ENCODE assay signal across 1 cellular context in the genomic region with DNA sequence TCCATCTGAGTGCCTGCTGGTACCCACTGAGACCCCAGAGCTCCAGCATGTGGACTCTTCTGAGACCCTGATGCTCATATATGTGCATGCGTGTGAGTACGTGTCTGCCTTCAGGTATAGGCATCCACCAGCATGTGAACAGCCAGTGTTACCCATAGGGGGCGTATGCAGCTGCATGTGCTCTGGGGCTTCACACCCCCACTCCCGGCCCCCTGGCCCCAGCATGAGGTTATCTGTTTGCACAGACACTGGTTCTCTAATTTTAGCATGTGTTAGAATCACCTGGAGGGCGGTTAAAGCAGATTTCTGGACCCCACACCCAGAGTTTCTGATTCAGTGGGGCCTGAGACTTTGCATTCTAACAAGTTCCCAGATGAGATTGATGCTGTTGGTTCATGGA.
TF ChIP-seq lines count a peak whose summit lies in the region.

No MANE protein-coding gene starts in this region.

TF ChIP-seq in K562, 482 proteins besides CTCF, POLR2A, EP300 and RAD21 (continued from another document and continues in another):
- TF ChIP-seq, protein P1, sequence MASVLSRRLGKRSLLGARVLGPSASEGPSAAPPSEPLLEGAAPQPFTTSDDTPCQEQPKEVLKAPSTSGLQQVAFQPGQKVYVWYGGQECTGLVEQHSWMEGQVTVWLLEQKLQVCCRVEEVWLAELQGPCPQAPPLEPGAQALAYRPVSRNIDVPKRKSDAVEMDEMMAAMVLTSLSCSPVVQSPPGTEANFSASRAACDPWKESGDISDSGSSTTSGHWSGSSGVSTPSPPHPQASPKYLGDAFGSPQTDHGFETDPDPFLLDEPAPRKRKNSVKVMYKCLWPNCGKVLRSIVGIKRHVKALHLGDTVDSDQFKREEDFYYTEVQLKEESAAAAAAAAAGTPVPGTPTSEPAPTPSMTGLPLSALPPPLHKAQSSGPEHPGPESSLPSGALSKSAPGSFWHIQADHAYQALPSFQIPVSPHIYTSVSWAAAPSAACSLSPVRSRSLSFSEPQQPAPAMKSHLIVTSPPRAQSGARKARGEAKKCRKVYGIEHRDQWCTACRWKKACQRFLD (CRISPR knock-in tag; IDR thresholded peaks at IDR 0.05): no peak
- TF ChIP-seq ZNF766 (CRISPR knock-in tag; conservative IDR thresholded peaks at IDR 0.05): no peak
- TF ChIP-seq ZNF232 (CRISPR knock-in tag; IDR thresholded peaks at IDR 0.05): no peak
- TF ChIP-seq ZNF644 (tag; IDR thresholded peaks at IDR 0.05; ENCODE audit: low read depth): no peak
- TF ChIP-seq CEBPB (tag; IDR thresholded peaks at IDR 0.05): no peak
- TF ChIP-seq, protein P2, sequence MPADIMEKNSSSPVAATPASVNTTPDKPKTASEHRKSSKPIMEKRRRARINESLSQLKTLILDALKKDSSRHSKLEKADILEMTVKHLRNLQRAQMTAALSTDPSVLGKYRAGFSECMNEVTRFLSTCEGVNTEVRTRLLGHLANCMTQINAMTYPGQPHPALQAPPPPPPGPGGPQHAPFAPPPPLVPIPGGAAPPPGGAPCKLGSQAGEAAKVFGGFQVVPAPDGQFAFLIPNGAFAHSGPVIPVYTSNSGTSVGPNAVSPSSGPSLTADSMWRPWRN (IDR thresholded peaks at IDR 0.05; ENCODE audit: low read depth): no peak
- no peak for TF ChIP-seq GATA2 (CRISPR knock-in tag; IDR thresholded peaks at IDR 0.05)
- TF ChIP-seq HNRNPH1 (optimal IDR thresholded peaks at IDR 0.05; ENCODE audit: low read depth, low read length): no peak
- no peak for TF ChIP-seq SLC30A9 (CRISPR knock-in tag; IDR thresholded peaks at IDR 0.05)
- TF ChIP-seq, protein P3, sequence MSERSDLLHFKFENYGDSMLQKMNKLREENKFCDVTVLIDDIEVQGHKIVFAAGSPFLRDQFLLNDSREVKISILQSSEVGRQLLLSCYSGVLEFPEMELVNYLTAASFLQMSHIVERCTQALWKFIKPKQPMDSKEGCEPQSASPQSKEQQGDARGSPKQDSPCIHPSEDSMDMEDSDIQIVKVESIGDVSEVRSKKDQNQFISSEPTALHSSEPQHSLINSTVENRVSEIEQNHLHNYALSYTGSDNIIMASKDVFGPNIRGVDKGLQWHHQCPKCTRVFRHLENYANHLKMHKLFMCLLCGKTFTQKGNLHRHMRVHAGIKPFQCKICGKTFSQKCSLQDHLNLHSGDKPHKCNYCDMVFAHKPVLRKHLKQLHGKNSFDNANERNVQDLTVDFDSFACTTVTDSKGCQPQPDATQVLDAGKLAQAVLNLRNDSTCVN (CRISPR knock-in tag; IDR thresholded peaks at IDR 0.05): no peak
- no peak for TF ChIP-seq NFATC3 (IDR thresholded peaks at IDR 0.05)
- TF ChIP-seq, protein P4, sequence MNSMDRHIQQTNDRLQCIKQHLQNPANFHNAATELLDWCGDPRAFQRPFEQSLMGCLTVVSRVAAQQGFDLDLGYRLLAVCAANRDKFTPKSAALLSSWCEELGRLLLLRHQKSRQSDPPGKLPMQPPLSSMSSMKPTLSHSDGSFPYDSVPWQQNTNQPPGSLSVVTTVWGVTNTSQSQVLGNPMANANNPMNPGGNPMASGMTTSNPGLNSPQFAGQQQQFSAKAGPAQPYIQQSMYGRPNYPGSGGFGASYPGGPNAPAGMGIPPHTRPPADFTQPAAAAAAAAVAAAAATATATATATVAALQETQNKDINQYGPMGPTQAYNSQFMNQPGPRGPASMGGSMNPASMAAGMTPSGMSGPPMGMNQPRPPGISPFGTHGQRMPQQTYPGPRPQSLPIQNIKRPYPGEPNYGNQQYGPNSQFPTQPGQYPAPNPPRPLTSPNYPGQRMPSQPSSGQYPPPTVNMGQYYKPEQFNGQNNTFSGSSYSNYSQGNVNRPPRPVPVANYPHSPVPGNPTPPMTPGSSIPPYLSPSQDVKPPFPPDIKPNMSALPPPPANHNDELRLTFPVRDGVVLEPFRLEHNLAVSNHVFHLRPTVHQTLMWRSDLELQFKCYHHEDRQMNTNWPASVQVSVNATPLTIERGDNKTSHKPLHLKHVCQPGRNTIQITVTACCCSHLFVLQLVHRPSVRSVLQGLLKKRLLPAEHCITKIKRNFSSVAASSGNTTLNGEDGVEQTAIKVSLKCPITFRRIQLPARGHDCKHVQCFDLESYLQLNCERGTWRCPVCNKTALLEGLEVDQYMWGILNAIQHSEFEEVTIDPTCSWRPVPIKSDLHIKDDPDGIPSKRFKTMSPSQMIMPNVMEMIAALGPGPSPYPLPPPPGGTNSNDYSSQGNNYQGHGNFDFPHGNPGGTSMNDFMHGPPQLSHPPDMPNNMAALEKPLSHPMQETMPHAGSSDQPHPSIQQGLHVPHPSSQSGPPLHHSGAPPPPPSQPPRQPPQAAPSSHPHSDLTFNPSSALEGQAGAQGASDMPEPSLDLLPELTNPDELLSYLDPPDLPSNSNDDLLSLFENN (IDR thresholded peaks at IDR 0.05; ENCODE audit: low read depth in 2 of 2, low read length in 2 of 2): no peak
- no peak for TF ChIP-seq RBM17 (IDR thresholded peaks at IDR 0.05; ENCODE audit: borderline replicate concordance, low read depth, low read length)
- no peak for TF ChIP-seq HDAC6 (IDR thresholded peaks at IDR 0.05; ENCODE audit: low read depth, low read length)
- no peak for TF ChIP-seq ELF2 (CRISPR knock-in tag; IDR thresholded peaks at IDR 0.05)
- no peak for TF ChIP-seq MED1 (CRISPR knock-in tag; IDR thresholded peaks at IDR 0.05; ENCODE audit: borderline replicate concordance)
- TF ChIP-seq, protein P5, sequence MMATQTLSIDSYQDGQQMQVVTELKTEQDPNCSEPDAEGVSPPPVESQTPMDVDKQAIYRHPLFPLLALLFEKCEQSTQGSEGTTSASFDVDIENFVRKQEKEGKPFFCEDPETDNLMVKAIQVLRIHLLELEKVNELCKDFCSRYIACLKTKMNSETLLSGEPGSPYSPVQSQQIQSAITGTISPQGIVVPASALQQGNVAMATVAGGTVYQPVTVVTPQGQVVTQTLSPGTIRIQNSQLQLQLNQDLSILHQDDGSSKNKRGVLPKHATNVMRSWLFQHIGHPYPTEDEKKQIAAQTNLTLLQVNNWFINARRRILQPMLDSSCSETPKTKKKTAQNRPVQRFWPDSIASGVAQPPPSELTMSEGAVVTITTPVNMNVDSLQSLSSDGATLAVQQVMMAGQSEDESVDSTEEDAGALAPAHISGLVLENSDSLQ (IDR thresholded peaks at IDR 0.05): no peak
- TF ChIP-seq TOE1 (IDR thresholded peaks at IDR 0.05; ENCODE audit: borderline replicate concordance): no peak
- TF ChIP-seq TOE1 (CRISPR knock-in tag; IDR thresholded peaks at IDR 0.05; ENCODE audit: borderline replicate concordance, low read depth): no peak
- TF ChIP-seq TFAM (CRISPR knock-in tag; conservative IDR thresholded peaks at IDR 0.05): no peak
- TF ChIP-seq ZNF561 (CRISPR knock-in tag; conservative IDR thresholded peaks at IDR 0.05): no peak
- no peak for TF ChIP-seq GTF2E2 (tag; IDR thresholded peaks at IDR 0.05)
- no peak for TF ChIP-seq ZNF274 (IDR thresholded peaks at IDR 0.05; ENCODE audit: borderline replicate concordance, low read depth, low read length)
- TF ChIP-seq NR1H2 (CRISPR knock-in tag; IDR thresholded peaks at IDR 0.05): no peak
- TF ChIP-seq, protein P6, sequence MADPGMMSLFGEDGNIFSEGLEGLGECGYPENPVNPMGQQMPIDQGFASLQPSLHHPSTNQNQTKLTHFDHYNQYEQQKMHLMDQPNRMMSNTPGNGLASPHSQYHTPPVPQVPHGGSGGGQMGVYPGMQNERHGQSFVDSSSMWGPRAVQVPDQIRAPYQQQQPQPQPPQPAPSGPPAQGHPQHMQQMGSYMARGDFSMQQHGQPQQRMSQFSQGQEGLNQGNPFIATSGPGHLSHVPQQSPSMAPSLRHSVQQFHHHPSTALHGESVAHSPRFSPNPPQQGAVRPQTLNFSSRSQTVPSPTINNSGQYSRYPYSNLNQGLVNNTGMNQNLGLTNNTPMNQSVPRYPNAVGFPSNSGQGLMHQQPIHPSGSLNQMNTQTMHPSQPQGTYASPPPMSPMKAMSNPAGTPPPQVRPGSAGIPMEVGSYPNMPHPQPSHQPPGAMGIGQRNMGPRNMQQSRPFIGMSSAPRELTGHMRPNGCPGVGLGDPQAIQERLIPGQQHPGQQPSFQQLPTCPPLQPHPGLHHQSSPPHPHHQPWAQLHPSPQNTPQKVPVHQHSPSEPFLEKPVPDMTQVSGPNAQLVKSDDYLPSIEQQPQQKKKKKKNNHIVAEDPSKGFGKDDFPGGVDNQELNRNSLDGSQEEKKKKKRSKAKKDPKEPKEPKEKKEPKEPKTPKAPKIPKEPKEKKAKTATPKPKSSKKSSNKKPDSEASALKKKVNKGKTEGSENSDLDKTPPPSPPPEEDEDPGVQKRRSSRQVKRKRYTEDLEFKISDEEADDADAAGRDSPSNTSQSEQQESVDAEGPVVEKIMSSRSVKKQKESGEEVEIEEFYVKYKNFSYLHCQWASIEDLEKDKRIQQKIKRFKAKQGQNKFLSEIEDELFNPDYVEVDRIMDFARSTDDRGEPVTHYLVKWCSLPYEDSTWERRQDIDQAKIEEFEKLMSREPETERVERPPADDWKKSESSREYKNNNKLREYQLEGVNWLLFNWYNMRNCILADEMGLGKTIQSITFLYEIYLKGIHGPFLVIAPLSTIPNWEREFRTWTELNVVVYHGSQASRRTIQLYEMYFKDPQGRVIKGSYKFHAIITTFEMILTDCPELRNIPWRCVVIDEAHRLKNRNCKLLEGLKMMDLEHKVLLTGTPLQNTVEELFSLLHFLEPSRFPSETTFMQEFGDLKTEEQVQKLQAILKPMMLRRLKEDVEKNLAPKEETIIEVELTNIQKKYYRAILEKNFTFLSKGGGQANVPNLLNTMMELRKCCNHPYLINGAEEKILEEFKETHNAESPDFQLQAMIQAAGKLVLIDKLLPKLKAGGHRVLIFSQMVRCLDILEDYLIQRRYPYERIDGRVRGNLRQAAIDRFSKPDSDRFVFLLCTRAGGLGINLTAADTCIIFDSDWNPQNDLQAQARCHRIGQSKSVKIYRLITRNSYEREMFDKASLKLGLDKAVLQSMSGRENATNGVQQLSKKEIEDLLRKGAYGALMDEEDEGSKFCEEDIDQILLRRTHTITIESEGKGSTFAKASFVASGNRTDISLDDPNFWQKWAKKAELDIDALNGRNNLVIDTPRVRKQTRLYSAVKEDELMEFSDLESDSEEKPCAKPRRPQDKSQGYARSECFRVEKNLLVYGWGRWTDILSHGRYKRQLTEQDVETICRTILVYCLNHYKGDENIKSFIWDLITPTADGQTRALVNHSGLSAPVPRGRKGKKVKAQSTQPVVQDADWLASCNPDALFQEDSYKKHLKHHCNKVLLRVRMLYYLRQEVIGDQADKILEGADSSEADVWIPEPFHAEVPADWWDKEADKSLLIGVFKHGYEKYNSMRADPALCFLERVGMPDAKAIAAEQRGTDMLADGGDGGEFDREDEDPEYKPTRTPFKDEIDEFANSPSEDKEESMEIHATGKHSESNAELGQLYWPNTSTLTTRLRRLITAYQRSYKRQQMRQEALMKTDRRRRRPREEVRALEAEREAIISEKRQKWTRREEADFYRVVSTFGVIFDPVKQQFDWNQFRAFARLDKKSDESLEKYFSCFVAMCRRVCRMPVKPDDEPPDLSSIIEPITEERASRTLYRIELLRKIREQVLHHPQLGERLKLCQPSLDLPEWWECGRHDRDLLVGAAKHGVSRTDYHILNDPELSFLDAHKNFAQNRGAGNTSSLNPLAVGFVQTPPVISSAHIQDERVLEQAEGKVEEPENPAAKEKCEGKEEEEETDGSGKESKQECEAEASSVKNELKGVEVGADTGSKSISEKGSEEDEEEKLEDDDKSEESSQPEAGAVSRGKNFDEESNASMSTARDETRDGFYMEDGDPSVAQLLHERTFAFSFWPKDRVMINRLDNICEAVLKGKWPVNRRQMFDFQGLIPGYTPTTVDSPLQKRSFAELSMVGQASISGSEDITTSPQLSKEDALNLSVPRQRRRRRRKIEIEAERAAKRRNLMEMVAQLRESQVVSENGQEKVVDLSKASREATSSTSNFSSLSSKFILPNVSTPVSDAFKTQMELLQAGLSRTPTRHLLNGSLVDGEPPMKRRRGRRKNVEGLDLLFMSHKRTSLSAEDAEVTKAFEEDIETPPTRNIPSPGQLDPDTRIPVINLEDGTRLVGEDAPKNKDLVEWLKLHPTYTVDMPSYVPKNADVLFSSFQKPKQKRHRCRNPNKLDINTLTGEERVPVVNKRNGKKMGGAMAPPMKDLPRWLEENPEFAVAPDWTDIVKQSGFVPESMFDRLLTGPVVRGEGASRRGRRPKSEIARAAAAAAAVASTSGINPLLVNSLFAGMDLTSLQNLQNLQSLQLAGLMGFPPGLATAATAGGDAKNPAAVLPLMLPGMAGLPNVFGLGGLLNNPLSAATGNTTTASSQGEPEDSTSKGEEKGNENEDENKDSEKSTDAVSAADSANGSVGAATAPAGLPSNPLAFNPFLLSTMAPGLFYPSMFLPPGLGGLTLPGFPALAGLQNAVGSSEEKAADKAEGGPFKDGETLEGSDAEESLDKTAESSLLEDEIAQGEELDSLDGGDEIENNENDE (IDR thresholded peaks at IDR 0.05; ENCODE audit: low read depth, low read length): no peak
- TF ChIP-seq MYC (IDR thresholded peaks at IDR 0.05; ENCODE audit: low read depth, low read length): peak; percentile 94
- no peak for TF ChIP-seq MYC (CRISPR knock-in tag; IDR thresholded peaks at IDR 0.05; ENCODE audit: borderline replicate concordance, low read depth)
- TF ChIP-seq ATF7 (IDR thresholded peaks at IDR 0.05): peak; percentile 73
- TF ChIP-seq PHB (CRISPR knock-in tag; IDR thresholded peaks at IDR 0.05): no peak
- TF ChIP-seq, protein P7, sequence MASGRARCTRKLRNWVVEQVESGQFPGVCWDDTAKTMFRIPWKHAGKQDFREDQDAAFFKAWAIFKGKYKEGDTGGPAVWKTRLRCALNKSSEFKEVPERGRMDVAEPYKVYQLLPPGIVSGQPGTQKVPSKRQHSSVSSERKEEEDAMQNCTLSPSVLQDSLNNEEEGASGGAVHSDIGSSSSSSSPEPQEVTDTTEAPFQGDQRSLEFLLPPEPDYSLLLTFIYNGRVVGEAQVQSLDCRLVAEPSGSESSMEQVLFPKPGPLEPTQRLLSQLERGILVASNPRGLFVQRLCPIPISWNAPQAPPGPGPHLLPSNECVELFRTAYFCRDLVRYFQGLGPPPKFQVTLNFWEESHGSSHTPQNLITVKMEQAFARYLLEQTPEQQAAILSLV (tag; IDR thresholded peaks at IDR 0.05): no peak
- TF ChIP-seq, protein P8, sequence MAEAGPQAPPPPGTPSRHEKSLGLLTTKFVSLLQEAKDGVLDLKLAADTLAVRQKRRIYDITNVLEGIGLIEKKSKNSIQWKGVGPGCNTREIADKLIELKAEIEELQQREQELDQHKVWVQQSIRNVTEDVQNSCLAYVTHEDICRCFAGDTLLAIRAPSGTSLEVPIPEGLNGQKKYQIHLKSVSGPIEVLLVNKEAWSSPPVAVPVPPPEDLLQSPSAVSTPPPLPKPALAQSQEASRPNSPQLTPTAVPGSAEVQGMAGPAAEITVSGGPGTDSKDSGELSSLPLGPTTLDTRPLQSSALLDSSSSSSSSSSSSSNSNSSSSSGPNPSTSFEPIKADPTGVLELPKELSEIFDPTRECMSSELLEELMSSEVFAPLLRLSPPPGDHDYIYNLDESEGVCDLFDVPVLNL (CRISPR knock-in tag; IDR thresholded peaks at IDR 0.05; ENCODE audit: low read depth): no peak
- TF ChIP-seq, protein P9, sequence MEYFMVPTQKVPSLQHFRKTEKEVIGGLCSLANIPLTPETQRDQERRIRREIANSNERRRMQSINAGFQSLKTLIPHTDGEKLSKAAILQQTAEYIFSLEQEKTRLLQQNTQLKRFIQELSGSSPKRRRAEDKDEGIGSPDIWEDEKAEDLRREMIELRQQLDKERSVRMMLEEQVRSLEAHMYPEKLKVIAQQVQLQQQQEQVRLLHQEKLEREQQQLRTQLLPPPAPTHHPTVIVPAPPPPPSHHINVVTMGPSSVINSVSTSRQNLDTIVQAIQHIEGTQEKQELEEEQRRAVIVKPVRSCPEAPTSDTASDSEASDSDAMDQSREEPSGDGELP (CRISPR knock-in tag; IDR thresholded peaks at IDR 0.05; ENCODE audit: borderline replicate concordance): peak; percentile 75; the same call in 1 of the 2 replicates
- no peak for TF ChIP-seq U2AF1 (optimal IDR thresholded peaks at IDR 0.05; ENCODE audit: low read depth, low read length)
